Comparison of ENCODE assay signal across 13 cellular contexts in the genomic region with DNA sequence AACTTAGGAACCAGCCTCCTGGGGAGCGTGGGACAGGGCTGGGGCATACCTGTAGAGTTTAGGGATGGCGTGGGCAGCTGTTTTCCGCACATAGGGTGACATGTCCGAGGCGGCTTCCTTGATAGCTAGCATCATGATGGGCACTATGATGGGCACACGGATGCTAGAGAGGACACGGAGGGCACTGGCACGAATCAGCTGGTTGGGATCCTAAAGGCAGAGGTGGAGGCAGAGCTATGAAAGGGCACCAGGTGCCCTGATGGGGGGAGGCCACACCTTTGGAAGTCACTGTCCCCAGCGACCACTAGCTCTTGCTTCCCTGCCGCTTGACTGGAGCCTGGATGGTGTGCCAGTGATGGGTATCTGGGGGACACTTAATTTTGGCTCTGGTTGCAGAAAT. TPM values are rescaled to one million over a fixed set of nuclear protein-coding genes. Genes with fewer than 3 reads are reported as not detected.
A peak's percentile ranks its signal among the peaks of the same experiment; 100 is the strongest.
DNase-seq lines count a peak whose midpoint lies in the region; ATAC-seq, FAIRE-seq and TF ChIP-seq lines count a peak whose summit lies in the region.
"Had no signal": no experiment of that assay in that cellular context is flagged by ENCODE, and none has a peak within 500 bp of the region (broad histone marks: within the 10 kb centered on the region; RNA-seq: fewer than 3 reads in every experiment).

No MANE protein-coding gene starts in this region.

- no peak overlapping the region for H2BK12ac ChIP-seq in H9 (ENCODE audit: insufficient read length, low read depth, low read length)

- H3K4me3 Mint-ChIP-seq in CD4-positive, CD25-positive, alpha-beta regulatory T cell, result peak overlapping the region; percentile 91 to 96 (median 94)
- peak overlapping the region; percentile 90 to 93 for H3K4me3 Mint-ChIP-seq in H9
- H3K4me3 Mint-ChIP-seq in activated T-helper 2 cell treated with anti-CD3 and anti-CD28 coated beads, Interferon-gamma antibody, Interleukin-2, Interleukin-4, amounts not matched to agents 10 μg/mL and 5 μg/mL and 100 μg/mL, durations not matched to agents 14 hours and 24 hours and 36 hours (ENCODE audit: low read depth), result peak overlapping the region; percentile 69

- intact Hi-C loops in activated T-helper 2 cell treated with anti-CD3 and anti-CD28 coated beads, Interferon-gamma antibody, Interleukin-2, Interleukin-4, amounts not matched to agents 10 μg/mL and 5 μg/mL and 100 μg/mL, durations not matched to agents 14 hours and 24 hours and 36 hours (cut with micrococcal nuclease), result no loop called here
- intact Hi-C loops in uterus (cut with DNase I; ENCODE audit: low total_unique reads) (no loop called here), ascending aorta (cut with DNase I) (no loop called here)

- no CpG with 5 or more reads among the region's 10 CpGs for WGBS in H9 (ENCODE audit: extremely low coverage, insufficient read length, low lambda C conversion rate)

- no peaks in the 10 kb centered on the region for H3K9me1 ChIP-seq in keratinocyte (ENCODE audit: control insufficient read depth, extremely low read depth, insufficient read depth, low read length)

- peak overlapping the region in 2 of 3 donors; percentile 97 for H3K27ac Mint-ChIP-seq in CD4-positive, CD25-positive, alpha-beta regulatory T cell
- peak overlapping the region in 1 of 3 experiments; percentile 97; a peak in 2 of 7 replicates for H3K27ac Mint-ChIP-seq in H9
- H3K27ac Mint-ChIP-seq in activated T-helper 2 cell treated with anti-CD3 and anti-CD28 coated beads, Interferon-gamma antibody, Interleukin-2, Interleukin-4, amounts not matched to agents 10 μg/mL and 5 μg/mL and 100 μg/mL, durations not matched to agents 14 hours and 24 hours and 36 hours, result no peak overlapping the region

- no peak overlapping the region for H2BK15ac ChIP-seq in H9 (ENCODE audit: low read depth, low read length)

- H3K27me3 Mint-ChIP-seq in CD4-positive, CD25-positive, alpha-beta regulatory T cell, result peaks cover 26% of the 10 kb centered on the region
- peaks cover 19% of the 10 kb centered on the region for H3K27me3 Mint-ChIP-seq in H9 (ENCODE audit: low read depth)
- H3K27me3 Mint-ChIP-seq in activated T-helper 2 cell treated with anti-CD3 and anti-CD28 coated beads, Interferon-gamma antibody, Interleukin-2, Interleukin-4, amounts not matched to agents 10 μg/mL and 5 μg/mL and 100 μg/mL, durations not matched to agents 14 hours and 24 hours and 36 hours (ENCODE audit: low read depth), result peaks cover 28% of the 10 kb centered on the region

- H4K91ac ChIP-seq in H9 (ENCODE audit: insufficient read length, low read depth, low read length), result no peak overlapping the region

- H3K4me1 Mint-ChIP-seq in CD4-positive, CD25-positive, alpha-beta regulatory T cell, result peaks cover 0 to 19% (median 7%) of the 10 kb centered on the region in 4 donors
- peaks cover 14 to 15% of the 10 kb centered on the region in 2 experiments for H3K4me1 Mint-ChIP-seq in H9
- H3K4me1 Mint-ChIP-seq in activated T-helper 2 cell treated with anti-CD3 and anti-CD28 coated beads, Interferon-gamma antibody, Interleukin-2, Interleukin-4, amounts not matched to agents 10 μg/mL and 5 μg/mL and 100 μg/mL, durations not matched to agents 14 hours and 24 hours and 36 hours (ENCODE audit: low read depth), result peaks cover 7% of the 10 kb centered on the region

- H3K79me1 ChIP-seq in H9 (ENCODE audit: insufficient read depth, low read depth, low read length, poor library complexity, severe bottlenecking), result no peaks in the 10 kb centered on the region

- peaks cover 17% of the 10 kb centered on the region for H3K4me1 ChIP-seq in CD4-positive, CD25-positive, alpha-beta regulatory T cell (ENCODE audit: control insufficient read depth, insufficient read depth, low read length, poor library complexity, severe bottlenecking)
- H3K4me1 ChIP-seq in H9 (ENCODE audit: insufficient read depth, low read length) (no peaks in the 10 kb centered on the region), keratinocyte (ENCODE audit: control insufficient read depth, extremely low read depth, insufficient read depth, low read length) (no peaks in the 10 kb centered on the region), uterus (no peaks in the 10 kb centered on the region), ascending aorta (no peaks in the 10 kb centered on the region)

- no peak overlapping the region for H4K8ac ChIP-seq in H9 (replicated peaks; ENCODE audit: insufficient read length, low read depth, low read length)

- no peak for FAIRE-seq in keratinocyte (lab: Jason Lieb, UNC)

- H2BK5ac ChIP-seq in H9 (ENCODE audit: insufficient read length, low read length), result no peak overlapping the region

- H2AFZ ChIP-seq in H9 (ENCODE audit: low read length), result no peak overlapping the region
- no peak overlapping the region for H2AFZ ChIP-seq in keratinocyte (ENCODE audit: control insufficient read depth, low read length)

- H3K4me2 ChIP-seq in H9 (ENCODE audit: insufficient read depth, insufficient read length, low read length), result peak overlapping the region; percentile 50
- peak overlapping the region; percentile 82 for H3K4me2 ChIP-seq in keratinocyte (ENCODE audit: control insufficient read depth, extremely low read depth, insufficient read depth, low read depth, low read length)

- H3K9ac ChIP-seq in H9 (ENCODE audit: extremely low read depth, insufficient read length, low read length) (peak overlapping the region; percentile 5), keratinocyte (ENCODE audit: control insufficient read depth, extremely low read depth, insufficient read depth, low read length) (no peak overlapping the region)

- DNase-seq in CD4-positive, CD25-positive, alpha-beta regulatory T cell, result no peak
- DNase-seq in H9 (no peak), keratinocyte (ENCODE audit: low read depth, low spot score) (no peak), foreskin fibroblast (no peak), uterus (no peak), ascending aorta (ENCODE audit: low spot score in 2 of 2) (no peak), NCI-H2227 (lab: John Stamatoyannopoulos, UW; ENCODE audit: unreplicated experiment) (no peak)
- no peak for DNase-seq in activated T-helper 2 cell treated with anti-CD3 and anti-CD28 coated beads, Interferon-gamma antibody, Interleukin-2, Interleukin-4, amounts not matched to agents 10 μg/mL and 5 μg/mL and 100 μg/mL, durations not matched to agents 14 hours and 24 hours and 36 hours (ENCODE audit: low spot score)
- DNase-seq: GOT3, NCI-H1436 treated with DMSO at 0.1 percent for 48 hours, nucleus accumbens, T1000 had no signal

- H2BK20ac ChIP-seq in H9 (ENCODE audit: low read depth, low read length, poor library complexity, severe bottlenecking), result no peak overlapping the region

- peaks cover 15% of the 10 kb centered on the region for H3K23me2 ChIP-seq in H9 (ENCODE audit: insufficient read length, low read depth, low read length, poor library complexity, severe bottlenecking)

- peak overlapping the region; percentile 57 for H3K4me3 ChIP-seq in CD4-positive, CD25-positive, alpha-beta regulatory T cell (ENCODE audit: low read depth, low read length)
- H3K4me3 ChIP-seq in keratinocyte (ENCODE audit: control insufficient read depth in 2 of 3, extremely low read depth in 1 of 3, insufficient read depth in 2 of 3, low read depth in 1 of 3, low read length in 3 of 3) (peak overlapping the region in 1 of 3 experiments; percentile 68), foreskin fibroblast (ENCODE audit: low read depth in 1 of 2, low read length in 2 of 2) (no peak overlapping the region), uterus (no peak overlapping the region), ascending aorta (no peak overlapping the region)

- no peak overlapping the region for H3K4ac ChIP-seq in H9 (ENCODE audit: low read depth, low read length)

- no peak overlapping the region for H4K5ac ChIP-seq in H9 (ENCODE audit: insufficient read length, low read depth, low read length)

- no peak overlapping the region for H3K18ac ChIP-seq in H9 (ENCODE audit: insufficient read length, low read depth, low read length)

- no peak overlapping the region for H3T11ph ChIP-seq in H9 (ENCODE audit: low read length)

- TF ChIP-seq CTCF in H9 (conservative IDR thresholded peaks at IDR 0.05) (no peak), keratinocyte (optimal IDR thresholded peaks at IDR 0.05 in 1 of 3, IDR thresholded peaks at IDR 0.05 in 1 of 3, conservative IDR thresholded peaks at IDR 0.05 in 1 of 3; ENCODE audit: extremely low read depth in 1 of 3, insufficient read depth in 2 of 3, low read length in 3 of 3) (no peak), foreskin fibroblast (IDR thresholded peaks at IDR 0.05; ENCODE audit: low read depth, low read length) (no peak), uterus (IDR thresholded peaks at IDR 0.05) (no peak), ascending aorta (IDR thresholded peaks at IDR 0.05) (no peak)

- H3K27ac ChIP-seq in CD4-positive, CD25-positive, alpha-beta regulatory T cell (ENCODE audit: insufficient read depth, low read length, poor library complexity, severe bottlenecking), result no peak overlapping the region
- H3K27ac ChIP-seq in H9 (ENCODE audit: insufficient read length, low read depth, low read length), result no peak overlapping the region
- H3K27ac ChIP-seq in keratinocyte (ENCODE audit: control insufficient read depth, insufficient read depth, low read length), result no peak overlapping the region
- no peak overlapping the region for H3K27ac ChIP-seq in uterus
- H3K27ac ChIP-seq in ascending aorta, result no peak overlapping the region

- no peak overlapping the region for H3K56ac ChIP-seq in H9 (ENCODE audit: insufficient read length, low read depth, low read length)

- no peak overlapping the region for H3K23ac ChIP-seq in H9 (ENCODE audit: insufficient read length, low read depth, low read length)

- ATAC-seq in CD4-positive, CD25-positive, alpha-beta regulatory T cell (ENCODE audit: low read depth in 2 of 2), result no peak

- H4K20me1 ChIP-seq in H9 (ENCODE audit: control insufficient read depth, insufficient read depth, insufficient read length), result no peaks in the 10 kb centered on the region
- H4K20me1 ChIP-seq in keratinocyte (ENCODE audit: control insufficient read depth, extremely low read depth, insufficient read depth, low read length), result no peaks in the 10 kb centered on the region

- no peaks in the 10 kb centered on the region for H3K36me3 ChIP-seq in CD4-positive, CD25-positive, alpha-beta regulatory T cell (ENCODE audit: control insufficient read depth, insufficient read depth, low read length)
- no peaks in the 10 kb centered on the region for H3K36me3 ChIP-seq in keratinocyte (ENCODE audit: control insufficient read depth in 2 of 2, extremely low read depth in 1 of 2, insufficient read depth in 2 of 2, low read length in 2 of 2)
- no peaks in the 10 kb centered on the region for H3K36me3 ChIP-seq in uterus
- no peaks in the 10 kb centered on the region for H3K36me3 ChIP-seq in ascending aorta

- H3K79me2 ChIP-seq in H9 (ENCODE audit: insufficient read depth, low read length) (no peaks in the 10 kb centered on the region), keratinocyte (ENCODE audit: control insufficient read depth, insufficient read depth, low read length) (no peaks in the 10 kb centered on the region)

- H3K27me3 ChIP-seq in CD4-positive, CD25-positive, alpha-beta regulatory T cell (ENCODE audit: control insufficient read depth, insufficient read depth, low read length), result no peaks in the 10 kb centered on the region
- H3K27me3 ChIP-seq in H9 (ENCODE audit: insufficient read depth, low read length) (no peaks in the 10 kb centered on the region), keratinocyte (ENCODE audit: control insufficient read depth, extremely low read depth, insufficient read depth, low read length) (peaks cover 4% of the 10 kb centered on the region), uterus (peaks cover 6 to 10% of the 10 kb centered on the region in 2 donors), ascending aorta (no peaks in the 10 kb centered on the region)

- dilution Hi-C loops in keratinocyte (cut with MboI; ENCODE audit: extremely low pct_ligation_motif_present, low sequenced_read_pairs), result no loop called here

- H3K36me3 Mint-ChIP-seq in CD4-positive, CD25-positive, alpha-beta regulatory T cell, result no peaks in the 10 kb centered on the region
- no peaks in the 10 kb centered on the region for H3K36me3 Mint-ChIP-seq in H9 (ENCODE audit: insufficient read depth in 1 of 3, low read depth in 3 of 3)
- H3K36me3 Mint-ChIP-seq in activated T-helper 2 cell treated with anti-CD3 and anti-CD28 coated beads, Interferon-gamma antibody, Interleukin-2, Interleukin-4, amounts not matched to agents 10 μg/mL and 5 μg/mL and 100 μg/mL, durations not matched to agents 14 hours and 24 hours and 36 hours (ENCODE audit: low read depth), result no peaks in the 10 kb centered on the region

- no peak overlapping the region for H2AK5ac ChIP-seq in H9 (ENCODE audit: insufficient read length, low read length)

- no peaks in the 10 kb centered on the region for H3K9me3 Mint-ChIP-seq in CD4-positive, CD25-positive, alpha-beta regulatory T cell
- no peaks in the 10 kb centered on the region for H3K9me3 Mint-ChIP-seq in H9
- H3K9me3 Mint-ChIP-seq in activated T-helper 2 cell treated with anti-CD3 and anti-CD28 coated beads, Interferon-gamma antibody, Interleukin-2, Interleukin-4, amounts not matched to agents 10 μg/mL and 5 μg/mL and 100 μg/mL, durations not matched to agents 14 hours and 24 hours and 36 hours, result no peaks in the 10 kb centered on the region

- H3K9me3 ChIP-seq in CD4-positive, CD25-positive, alpha-beta regulatory T cell (ENCODE audit: control insufficient read depth in 2 of 2, low read length in 2 of 2), result no peaks in the 10 kb centered on the region
- H3K9me3 ChIP-seq in H9 (ENCODE audit: control insufficient read depth, low read depth, low read length) (no peaks in the 10 kb centered on the region), keratinocyte (ENCODE audit: control insufficient read depth, low read depth, low read length) (no peaks in the 10 kb centered on the region), uterus (no peaks in the 10 kb centered on the region), ascending aorta (no peaks in the 10 kb centered on the region)

- H2BK120ac ChIP-seq in H9 (ENCODE audit: low read depth, low read length, poor library complexity, severe bottlenecking), result no peak overlapping the region

- peak overlapping the region; percentile 57; the same call in 1 of the 2 replicates for H3K14ac ChIP-seq in H9 (ENCODE audit: insufficient read depth, low read length)

- no peak for TF ChIP-seq POLR2A in uterus (IDR thresholded peaks at IDR 0.05)

RNA-seq across cellular contexts. Expression of a gene that starts 28.3 kb away (rescaled TPM):
- 0.12 TPM for total RNA-seq in CD4-positive, CD25-positive, alpha-beta regulatory T cell
- under 1 TPM in 1 of 4 donors, not detected in 3; 0.23 TPM for polyA plus RNA-seq in CD4-positive, CD25-positive, alpha-beta regulatory T cell
- 9.8 and 10.6 TPM in 2 replicates for total RNA-seq in H9 (2021)
- total RNA-seq in activated T-helper 2 cell treated with anti-CD3 and anti-CD28 coated beads, Interferon-gamma antibody, Interleukin-2, Interleukin-4, amounts not matched to agents 10 μg/mL and 5 μg/mL and 100 μg/mL, durations not matched to agents 14 hours and 24 hours and 36 hours, result not detected in 2 replicates
- 0.25 to 0.41 TPM (median 0.31 TPM) in 3 replicates for polyA plus RNA-seq in keratinocyte
- polyA plus RNA-seq in keratinocyte (2011; ENCODE audit: low read depth), result 0.40 TPM
- 0.38 and 0.46 TPM in 2 replicates for polyA plus RNA-seq in keratinocyte (2011; cell fraction: cytosol; rRNA removed)
- polyA plus RNA-seq in keratinocyte (2011; cell fraction: nucleus; rRNA removed), result 2.1 and 3.7 TPM in 2 replicates
- 0.14 and 0.25 TPM in 2 replicates for polyA plus RNA-seq in keratinocyte (2012; ENCODE audit: low replicate concordance)
- polyA minus RNA-seq in keratinocyte, result 0.36 TPM in 1 of 3 replicates, not detected in the others
- polyA minus RNA-seq in keratinocyte (2011; cell fraction: cytosol; rRNA and poly(A)+ RNA removed), result not detected
- polyA minus RNA-seq in keratinocyte (2011; cell fraction: nucleus; rRNA and poly(A)+ RNA removed), result 1.1 and 1.4 TPM in 2 replicates
- total RNA-seq in uterus, result 1 to 10 TPM in 3 of 4 donors, not detected in 1; 1.9 to 6.9 (median 2.2) TPM
- not detected for total RNA-seq in ascending aorta
- total RNA-seq: HT1080 had no signal

RNA-seq across cellular contexts. Expression of a gene that starts 34.2 kb away (rescaled TPM):
- not detected for total RNA-seq in CD4-positive, CD25-positive, alpha-beta regulatory T cell
- polyA plus RNA-seq in CD4-positive, CD25-positive, alpha-beta regulatory T cell, result under 1 TPM in 3 of 4 donors, not detected in 1; 0.09 to 0.68 (median 0.60) TPM
- 1.0 and 1.5 TPM in 2 replicates for total RNA-seq in H9 (2021)
- not detected in 2 replicates for total RNA-seq in activated T-helper 2 cell treated with anti-CD3 and anti-CD28 coated beads, Interferon-gamma antibody, Interleukin-2, Interleukin-4, amounts not matched to agents 10 μg/mL and 5 μg/mL and 100 μg/mL, durations not matched to agents 14 hours and 24 hours and 36 hours
- 0.09 to 0.18 TPM (median 0.16 TPM) in 3 replicates for polyA plus RNA-seq in keratinocyte
- polyA plus RNA-seq in keratinocyte (2011; ENCODE audit: low read depth), result not detected
- polyA plus RNA-seq in keratinocyte (2011; cell fraction: cytosol; rRNA removed), result 0.22 and 0.27 TPM in 2 replicates
- 0.44 and 0.74 TPM in 2 replicates for polyA plus RNA-seq in keratinocyte (2011; cell fraction: nucleus; rRNA removed)
- 0.14 and 0.35 TPM in 2 replicates for polyA plus RNA-seq in keratinocyte (2012; ENCODE audit: low replicate concordance)
- not detected in 3 replicates for polyA minus RNA-seq in keratinocyte
- not detected for polyA minus RNA-seq in keratinocyte (2011; cell fraction: cytosol; rRNA and poly(A)+ RNA removed)
- polyA minus RNA-seq in keratinocyte (2011; cell fraction: nucleus; rRNA and poly(A)+ RNA removed), result 0.39 and 0.42 TPM in 2 replicates
- total RNA-seq in uterus, result 10 to 100 TPM in 1 of 4 donors, 1 to 10 TPM in 2, under 1 TPM in 1; 0.77 to 14.1 (median 2.9) TPM
- 2.4 TPM for total RNA-seq in ascending aorta
